1 cellular context compared by ENCODE assay signal in genomic region chr9:88106492-88106891, GRCh38.
TF ChIP-seq lines count a peak whose summit lies in the region.

No MANE protein-coding gene starts in this region.

TF ChIP-seq in H1, 55 proteins besides CTCF, POLR2A, EP300 and RAD21 (continued from another document):
- TF ChIP-seq MAX (IDR thresholded peaks at IDR 0.05) (peak; percentile 83), POU5F1 (IDR thresholded peaks at IDR 0.05; ENCODE audit: low read depth, low read length) (no peak)
